ENCODE assay signal across 35 cellular contexts in genomic region chr17:32646941-32647340, GRCh38.
"Had no signal": no experiment of that assay in that cellular context is flagged by ENCODE, and none has a peak within 500 bp of the region (broad histone marks: within the 10 kb centered on the region; RNA-seq: fewer than 3 reads in every experiment).

No MANE protein-coding gene starts in this region.

- H3K27ac ChIP-seq: KMS-11 had no signal

- H3K4me3 ChIP-seq: MG63 had no signal

- H3K36me3 ChIP-seq: MG63 had no signal

- H3K9ac ChIP-seq: KMS-11 had no signal

- H3K27me3 ChIP-seq: MG63 had no signal

- DNase-seq: Karpas-422, Kasumi-1, KG1, MG63, MM.1S, MV-4-11, NCI-H1048, NCI-H1092, NCI-H1092 treated with DMSO at 0.1 percent for 48 hours, NCI-H1105, NCI-H1105 treated with DMSO at 0.1 percent for 48 hours, NCI-H1417, NCI-H1417 treated with DMSO at 0.1 percent for 48 hours, NCI-H1436, NCI-H1436 treated with DMSO at 0.1 percent for 48 hours, NCI-H146, NCI-H1694, NCI-H1694 treated with DMSO at 0.1 percent for 48 hours, NCI-H187, NCI-H187 treated with DMSO at 0.1 percent for 48 hours, NCI-H1930, NCI-H2029, NCI-H2029 treated with DMSO at 0.1 percent for 48 hours, NCI-H2081, NCI-H2081 treated with DMSO at 0.1 percent for 48 hours, NCI-H2107, NCI-H2171, NCI-H2171 treated with DMSO at 0.1 percent for 48 hours, NCI-H2227 treated with DMSO at 0.1 percent for 48 hours, NCI-H226, NCI-H345, NCI-H446, NCI-H446 treated with DMSO at 0.1 percent for 48 hours, NCI-H510A had no signal

- H3K4me2 ChIP-seq: KMS-11 had no signal

- H3K9me3 ChIP-seq: MG63 had no signal
